In genomic region chr2:96261328-96262003, GRCh38 we compare ENCODE assay signal across 11 cellular contexts. TPM values are rescaled to one million over a fixed set of nuclear protein-coding genes. Genes with fewer than 3 reads are reported as not detected.
DNase-seq lines count a peak whose midpoint lies in the region; ATAC-seq and TF ChIP-seq lines count a peak whose summit lies in the region.
"Had no signal": no experiment of that assay in that cellular context is flagged by ENCODE, and none has a peak within 500 bp of the region (broad histone marks: within the 10 kb centered on the region; RNA-seq: fewer than 3 reads in every experiment).

No MANE protein-coding gene starts in this region.

- 76% methylated on average over 4 of the region's 6 CpGs for WGBS in mammary epithelial cell (ENCODE audit: low coverage, missing lambda C conversion rate)
- WGBS in body of pancreas, 2 donors, result 53 to 60% methylated on average over 6 of the region's 6 CpGs

- in situ Hi-C loops in mammary epithelial cell (cut with MboI; ENCODE audit: low sequenced_read_pairs in 2 of 2) (loop anchor here in 1 of 2 donors (25.0 kb wide), 1 partner anchor 249 kb away; no protein-coding TSS in a partner anchor), GM13976 (cut with MboI; ENCODE audit: low sequenced_read_pairs, unreplicated experiment) (loop anchor here (5.0 to 25.0 kb wide), 2 partner anchors 129 to 249 kb away; no protein-coding TSS in a partner anchor)

- no peaks in the 10 kb centered on the region for H3K9me3 Mint-ChIP-seq in MCF 10A (ENCODE audit: unreplicated experiment)
- no peaks in the 10 kb centered on the region for H3K9me3 Mint-ChIP-seq in naive thymus-derived CD4-positive, alpha-beta T cell
- H3K9me3 Mint-ChIP-seq: CD8-positive, alpha-beta memory T cell; endodermal cell had no signal

- peak overlapping the region; percentile 83 for H3K27ac Mint-ChIP-seq in MCF 10A (ENCODE audit: low read depth, unreplicated experiment)
- peak overlapping the region in 3 of 9 donors; percentile 13 to 82 (median 69) for H3K27ac Mint-ChIP-seq in naive thymus-derived CD4-positive, alpha-beta T cell

- no peaks in the 10 kb centered on the region for H3K27me3 ChIP-seq in mammary epithelial cell (ENCODE audit: insufficient read depth, low read length)
- no peaks in the 10 kb centered on the region for H3K27me3 ChIP-seq in body of pancreas
- no peaks in the 10 kb centered on the region for H3K27me3 ChIP-seq in naive thymus-derived CD4-positive, alpha-beta T cell (ENCODE audit: control insufficient read depth in 2 of 2, insufficient read depth in 2 of 2, low read length in 2 of 2)
- H3K27me3 ChIP-seq in upper lobe of right lung, result no peaks in the 10 kb centered on the region
- no peaks in the 10 kb centered on the region for H3K27me3 ChIP-seq in A673 (replicated peaks; ENCODE audit: insufficient read depth, low read depth, low read length, poor library complexity)
- H3K27me3 ChIP-seq in SJCRH30, result no peaks in the 10 kb centered on the region

- no peaks in the 10 kb centered on the region for H3K27me3 Mint-ChIP-seq in MCF 10A (ENCODE audit: insufficient read depth, unreplicated experiment)
- no peaks in the 10 kb centered on the region for H3K27me3 Mint-ChIP-seq in naive thymus-derived CD4-positive, alpha-beta T cell
- H3K27me3 Mint-ChIP-seq: CD8-positive, alpha-beta memory T cell had no signal

- dilution Hi-C loops in mammary epithelial cell (cut with HindIII; ENCODE audit: low sequenced_read_pairs), result no loop called here

- no peaks in the 10 kb centered on the region for H3K9me3 ChIP-seq in mammary epithelial cell (replicated peaks; ENCODE audit: insufficient read depth, low read length)
- H3K9me3 ChIP-seq in body of pancreas, result no peaks in the 10 kb centered on the region
- no peaks in the 10 kb centered on the region for H3K9me3 ChIP-seq in naive thymus-derived CD4-positive, alpha-beta T cell (ENCODE audit: control insufficient read depth in 2 of 3, low read length in 3 of 3)
- no peaks in the 10 kb centered on the region for H3K9me3 ChIP-seq in upper lobe of right lung
- H3K9me3 ChIP-seq in A673 (ENCODE audit: low read depth, low read length, poor library complexity, severe bottlenecking), result no peaks in the 10 kb centered on the region
- H3K9me3 ChIP-seq in SJCRH30 (replicated peaks), result no peaks in the 10 kb centered on the region

- H3K4me3 ChIP-seq in mammary epithelial cell (replicated peaks in 1 of 3; ENCODE audit: insufficient read depth in 1 of 3, low read depth in 2 of 3, low read length in 3 of 3), result no peak overlapping the region
- H3K4me3 ChIP-seq in body of pancreas, result no peak overlapping the region
- no peak overlapping the region for H3K4me3 ChIP-seq in naive thymus-derived CD4-positive, alpha-beta T cell (ENCODE audit: low read length)
- no peak overlapping the region for H3K4me3 ChIP-seq in upper lobe of right lung
- no peak overlapping the region for H3K4me3 ChIP-seq in A673 (ENCODE audit: low read depth, low read length, poor library complexity, severe bottlenecking)
- H3K4me3 ChIP-seq in SJCRH30, result no peak overlapping the region

- DNase-seq in MCF 10A (ENCODE audit: unreplicated experiment) (no peak), mammary epithelial cell (no peak), body of pancreas (no peak), upper lobe of right lung (no peak), A673 (ENCODE audit: low spot score) (no peak), SJCRH30 (no peak), GM13976 (ENCODE audit: low spot score) (no peak)
- no peak for DNase-seq in naive thymus-derived CD4-positive, alpha-beta T cell
- DNase-seq: NCI-H526 treated with DMSO at 0.1 percent for 48 hours had no signal

- H4K20me1 ChIP-seq in mammary epithelial cell (ENCODE audit: insufficient read depth, low read length), result peaks cover 5% of the 10 kb centered on the region

- no peak overlapping the region for H3K9ac ChIP-seq in mammary epithelial cell (ENCODE audit: insufficient read depth, low read length)

- H3K36me3 ChIP-seq in mammary epithelial cell (ENCODE audit: insufficient read depth, low read length) (peaks cover 2% of the 10 kb centered on the region), body of pancreas (replicated peaks in 1 of 2; ENCODE audit: insufficient read depth in 1 of 2, low read depth in 2 of 2) (no peaks in the 10 kb centered on the region), upper lobe of right lung (peaks cover 46% of the 10 kb centered on the region), A673 (ENCODE audit: insufficient read depth, low read length, poor library complexity, severe bottlenecking) (no peaks in the 10 kb centered on the region), SJCRH30 (peaks cover 6% of the 10 kb centered on the region; the same call in 1 of the 2 replicates)
- peaks cover 0 to 25% (median 0%) of the 10 kb centered on the region in 3 experiments for H3K36me3 ChIP-seq in naive thymus-derived CD4-positive, alpha-beta T cell (ENCODE audit: control insufficient read depth in 2 of 3, insufficient read depth in 3 of 3, low read length in 3 of 3)

- no peak overlapping the region for H3K4me3 Mint-ChIP-seq in MCF 10A (ENCODE audit: unreplicated experiment)
- H3K4me3 Mint-ChIP-seq in naive thymus-derived CD4-positive, alpha-beta T cell, result peak overlapping the region in 1 of 10 donors; percentile 36
- H3K4me3 Mint-ChIP-seq: endodermal cell had no signal

- H3K27ac ChIP-seq in mammary epithelial cell (ENCODE audit: insufficient read depth, low read depth, low read length), result no peak overlapping the region
- H3K27ac ChIP-seq in body of pancreas, result peak overlapping the region; percentile 85 to 93 (median 90)
- peak overlapping the region; percentile 24 for H3K27ac ChIP-seq in naive thymus-derived CD4-positive, alpha-beta T cell (ENCODE audit: low read depth, low read length)
- peak overlapping the region; percentile 80 for H3K27ac ChIP-seq in upper lobe of right lung
- H3K27ac ChIP-seq in A673 (ENCODE audit: low read depth, low read length, poor library complexity, severe bottlenecking), result no peak overlapping the region
- no peak overlapping the region for H3K27ac ChIP-seq in SJCRH30

- BruUV-seq in MCF 10A (replicated peaks; lab: Mats Ljungman, UMichigan) (no TSS peak), mammary epithelial cell (replicated peaks; lab: Mats Ljungman, UMichigan) (no TSS peak), A673 (replicated peaks; lab: Mats Ljungman, UMichigan) (no TSS peak)

- POLR2A ChIA-PET in MCF 10A (lab: Yijun Ruan, JAX) (interaction anchor here (0.6 to 4.7 kb wide), 14 partner anchors 11 to 272 kb away, joined by 3 to 114 read pairs (median 6); partner anchors contain the start of genes SNRNP200 and STARD7), A673 (lab: Charles Lee; ENCODE audit: low non-redundant PET) (no interaction called here)
- POLR2A ChIA-PET in naive thymus-derived CD4-positive, alpha-beta T cell (lab: Charles Lee), result interaction anchor here (0.5 to 3.8 kb wide), 3 partner anchors 9 to 73 kb away, joined by 3 to 21 read pairs (median 3); partner anchors contain the start of gene STARD7

- H2AFZ ChIP-seq in mammary epithelial cell (ENCODE audit: low read depth, low read length), result no peak overlapping the region

- H3K4me1 Mint-ChIP-seq in MCF 10A (ENCODE audit: insufficient read depth, unreplicated experiment), result peaks cover 36% of the 10 kb centered on the region
- H3K4me1 Mint-ChIP-seq in naive thymus-derived CD4-positive, alpha-beta T cell, result peaks cover 42 to 88% (median 79%) of the 10 kb centered on the region in 7 donors

- no peak for ATAC-seq in body of pancreas
- no peak for ATAC-seq in naive thymus-derived CD4-positive, alpha-beta T cell
- ATAC-seq in upper lobe of right lung, result no peak

- H3K4me1 ChIP-seq in mammary epithelial cell (ENCODE audit: insufficient read depth, low read length), result peaks cover 33% of the 10 kb centered on the region
- H3K4me1 ChIP-seq in body of pancreas, result peaks cover 73% of the 10 kb centered on the region
- peaks cover 18 to 69% of the 10 kb centered on the region in 2 donors for H3K4me1 ChIP-seq in naive thymus-derived CD4-positive, alpha-beta T cell (ENCODE audit: control insufficient read depth in 2 of 2, insufficient read depth in 2 of 2, low read length in 2 of 2)
- H3K4me1 ChIP-seq in upper lobe of right lung, result peaks cover 61% of the 10 kb centered on the region
- H3K4me1 ChIP-seq in A673 (ENCODE audit: insufficient read depth, low read length, poor library complexity, severe bottlenecking), result no peaks in the 10 kb centered on the region
- H3K4me1 ChIP-seq in SJCRH30, result peaks cover 23% of the 10 kb centered on the region

- intact Hi-C loops in MCF 10A (cut with micrococcal nuclease), result loop anchor here (2.0 to 10.0 kb wide), 3 partner anchors 123 to 269 kb away; partner anchors contain the start of genes ANKRD36C and ASTL
- intact Hi-C loops in mammary epithelial cell (cut with micrococcal nuclease), result no loop called here
- intact Hi-C loops in body of pancreas (cut with DNase I), result no loop called here
- intact Hi-C loops in naive thymus-derived CD4-positive, alpha-beta T cell (cut with micrococcal nuclease), result loop anchor here in 1 of 2 donors (10.0 kb wide), 1 partner anchor 503 kb away; the partner anchor contains the start of gene CNNM4
- intact Hi-C loops in upper lobe of right lung (cut with DNase I), result no loop called here
- intact Hi-C loops in A673 (cut with micrococcal nuclease; ENCODE audit: unreplicated experiment), result loop anchor here (5.0 kb wide), 1 partner anchor 44 kb away; no protein-coding TSS in a partner anchor

- H3K4me2 ChIP-seq in mammary epithelial cell (ENCODE audit: insufficient read depth, low read depth, low read length), result no peak overlapping the region

- H3K79me2 ChIP-seq in mammary epithelial cell (ENCODE audit: insufficient read depth, low read length), result peaks cover 91% of the 10 kb centered on the region

- peaks cover 53% of the 10 kb centered on the region for H3K36me3 Mint-ChIP-seq in MCF 10A (ENCODE audit: insufficient read depth, unreplicated experiment)
- H3K36me3 Mint-ChIP-seq in naive thymus-derived CD4-positive, alpha-beta T cell, result peaks cover 0 to 20% (median 6%) of the 10 kb centered on the region in 5 donors

- no peak for TF ChIP-seq CTCF in MCF 10A (IDR thresholded peaks at IDR 0.05; ENCODE audit: unreplicated experiment)
- no peak for TF ChIP-seq CTCF in mammary epithelial cell (conservative IDR thresholded peaks at IDR 0.05 in 1 of 2, IDR thresholded peaks at IDR 0.05 in 1 of 2; ENCODE audit: extremely low read depth in 1 of 2, insufficient read depth in 1 of 2, low read depth in 1 of 2, low read length in 2 of 2)
- no peak for TF ChIP-seq CTCF in body of pancreas (IDR thresholded peaks at IDR 0.05)
- TF ChIP-seq CTCF in upper lobe of right lung (IDR thresholded peaks at IDR 0.05), result no peak
- TF ChIP-seq CTCF in A673 (conservative IDR thresholded peaks at IDR 0.05; ENCODE audit: low read depth, low read length), result no peak
- TF ChIP-seq CTCF in GM13976 (IDR thresholded peaks at IDR 0.05; ENCODE audit: borderline replicate concordance, control extremely low read depth, extremely low read depth, insufficient read depth, missing control alignments), result no peak

- TF ChIP-seq POLR2A in body of pancreas (IDR thresholded peaks at IDR 0.05), result no peak

- CTCF ChIA-PET in MCF 10A (lab: Yijun Ruan, JAX), result interaction anchor here (0.7 to 2.9 kb wide), 12 partner anchors 16 to 269 kb away, joined by 3 to 15 read pairs (median 4); no protein-coding TSS in a partner anchor
- CTCF ChIA-PET in mammary epithelial cell (lab: Charles Lee; ENCODE audit: low non-redundant PET), result interaction anchor here (0.5 to 0.6 kb wide), 2 partner anchors 53 to 59 kb away, joined by 6 to 7 read pairs; no protein-coding TSS in a partner anchor
- CTCF ChIA-PET in naive thymus-derived CD4-positive, alpha-beta T cell (lab: Charles Lee), result interaction anchor here (0.9 to 1.8 kb wide), 3 partner anchors 34 to 122 kb away, joined by 4 read pairs; no protein-coding TSS in a partner anchor
- CTCF ChIA-PET in A673 (lab: Charles Lee), result no interaction called here

RNA-seq across cellular contexts. Expression of gene TMEM127, which starts 4.3 kb away (rescaled TPM):
- total RNA-seq in MCF 10A (2022) (31.5 and 40.0 TPM in 2 replicates), mammary epithelial cell (10 to 100 TPM; 39.9 to 43.8 TPM), body of pancreas (10 to 100 TPM; 22.1 to 33.5 TPM), upper lobe of right lung (67.3 TPM), A673 (2021) (23.6 and 25.5 TPM in 2 replicates)
- polyA plus RNA-seq in mammary epithelial cell, result 47.6 TPM
- 36.5 TPM for polyA minus RNA-seq in mammary epithelial cell
- 10 to 100 TPM; 33.7 to 69.0 (median 40.4) TPM for total RNA-seq in naive thymus-derived CD4-positive, alpha-beta T cell
- 10 to 100 TPM; 23.6 to 38.0 TPM for polyA plus RNA-seq in naive thymus-derived CD4-positive, alpha-beta T cell
- 16.2 and 17.9 TPM in 2 replicates for total RNA-seq in SJCRH30 (2014; rRNA removed; shearing (Covaris generic))

RNA-seq across cellular contexts. Expression of gene CIAO1, which starts 4.6 kb away (rescaled TPM):
- total RNA-seq in MCF 10A (2022) (62.3 and 63.3 TPM in 2 replicates), mammary epithelial cell (10 to 100 TPM; 64.5 to 93.9 TPM), body of pancreas (10 to 100 TPM; 58.1 to 92.0 TPM), upper lobe of right lung (61.7 TPM), A673 (2021) (76.8 and 79.7 TPM in 2 replicates)
- polyA plus RNA-seq in mammary epithelial cell, result 92.4 TPM
- 108 TPM for polyA minus RNA-seq in mammary epithelial cell
- 10 to 100 TPM; 62.1 to 85.3 (median 71.6) TPM for total RNA-seq in naive thymus-derived CD4-positive, alpha-beta T cell
- 100 to 1,000 TPM in 1 of 2 donors, 10 to 100 TPM in 1; 85.5 to 115 TPM for polyA plus RNA-seq in naive thymus-derived CD4-positive, alpha-beta T cell
- 59.2 and 59.9 TPM in 2 replicates for total RNA-seq in SJCRH30 (2014; rRNA removed; shearing (Covaris generic))

RNA-seq across cellular contexts. Expression of gene SNRNP200, which starts 43.9 kb away (rescaled TPM):
- total RNA-seq in MCF 10A (2022) (115 and 116 TPM in 2 replicates), mammary epithelial cell (10 to 100 TPM; 45.5 to 93.8 TPM), body of pancreas (100 to 1,000 TPM in 1 of 2 donors, 10 to 100 TPM in 1; 58.1 to 110 TPM), upper lobe of right lung (91.2 TPM), A673 (2021) (202 and 208 TPM in 2 replicates)
- polyA plus RNA-seq in mammary epithelial cell, result 108 TPM
- 191 TPM for polyA minus RNA-seq in mammary epithelial cell
- 100 to 1,000 TPM; 165 to 255 (median 212) TPM for total RNA-seq in naive thymus-derived CD4-positive, alpha-beta T cell
- polyA plus RNA-seq in naive thymus-derived CD4-positive, alpha-beta T cell, result 100 to 1,000 TPM in 1 of 2 donors, 10 to 100 TPM in 1; 86.6 to 137 TPM
- 153 and 157 TPM in 2 replicates for total RNA-seq in SJCRH30 (2014; rRNA removed; shearing (Covaris generic))

RNA-seq across cellular contexts. Expression of gene STARD7, which starts 52.8 kb away (rescaled TPM):
- 84.1 and 105 TPM in 2 replicates for total RNA-seq in MCF 10A (2022)
- total RNA-seq in mammary epithelial cell, result 100 to 1,000 TPM in 1 of 2 donors, 10 to 100 TPM in 1; 96.7 to 241 TPM
- 65.8 TPM for polyA plus RNA-seq in mammary epithelial cell
- 90.8 TPM for polyA minus RNA-seq in mammary epithelial cell
- total RNA-seq in body of pancreas, result 10 to 100 TPM; 68.5 to 91.3 TPM
- 100 to 1,000 TPM in 1 of 5 experiments, 10 to 100 TPM in 4; 56.5 to 133 (median 74.2) TPM for total RNA-seq in naive thymus-derived CD4-positive, alpha-beta T cell
- polyA plus RNA-seq in naive thymus-derived CD4-positive, alpha-beta T cell, result 100 to 1,000 TPM; 106 to 120 TPM
- total RNA-seq in upper lobe of right lung, result 156 TPM
- total RNA-seq in A673 (2021), result 189 and 201 TPM in 2 replicates
- 232 and 243 TPM in 2 replicates for total RNA-seq in SJCRH30 (2014; rRNA removed; shearing (Covaris generic))

Comparison
In these comparisons a context has a peak if more than half of its experiments do, and no peak if none do; other contexts are left out.
1. intact Hi-C loops: an anchor here in MCF 10A (2.0 to 10.0 kb wide) and A673 (5.0 kb wide); none called in mammary epithelial cell, body of pancreas and upper lobe of right lung.
2. H3K27ac ChIP-seq: peak in body of pancreas (4 of 4), naive thymus-derived CD4-positive, alpha-beta T cell (single experiment) and upper lobe of right lung (single experiment); none in mammary epithelial cell (single experiment), A673 (single experiment) and SJCRH30 (single experiment).